ENCODE assay signal across 16 cellular contexts in genomic region chr17:17156107-17156506, GRCh38. TPM values are rescaled to one million over a fixed set of nuclear protein-coding genes. Genes with fewer than 3 reads are reported as not detected.
A peak's percentile ranks its signal among the peaks of the same experiment; 100 is the strongest.
DNase-seq lines count a peak whose midpoint lies in the region; ATAC-seq, FAIRE-seq and TF ChIP-seq lines count a peak whose summit lies in the region.
"Had no signal": no experiment of that assay in that cellular context is flagged by ENCODE, and none has a peak within 500 bp of the region (broad histone marks: within the 10 kb centered on the region; RNA-seq: fewer than 3 reads in every experiment).

No MANE protein-coding gene starts in this region.

- H3K4me2 ChIP-seq in keratinocyte (ENCODE audit: control insufficient read depth, extremely low read depth, insufficient read depth, low read depth, low read length) = peak overlapping the region; percentile 43

- in situ Hi-C loops in astrocyte of the spinal cord (cut with HindIII; ENCODE audit: low sequenced_read_pairs) = no loop called here

- TF ChIP-seq CTCF in astrocyte of the spinal cord (IDR thresholded peaks at IDR 0.05; ENCODE audit: low read depth, low read length) (no peak), keratinocyte (optimal IDR thresholded peaks at IDR 0.05 in 1 of 3, IDR thresholded peaks at IDR 0.05 in 1 of 3, conservative IDR thresholded peaks at IDR 0.05 in 1 of 3; ENCODE audit: extremely low read depth in 1 of 3, insufficient read depth in 2 of 3, low read length in 3 of 3) (no peak)

- no peak overlapping the region for H2AFZ ChIP-seq in keratinocyte (ENCODE audit: control insufficient read depth, low read length)

- DNase-seq in AG08396 (ENCODE audit: low spot score) (peak; percentile 72), HT1080 (ENCODE audit: low read depth) (peak; percentile 42), astrocyte of the spinal cord (ENCODE audit: low read depth, low spot score) (peak; percentile 77), keratinocyte (ENCODE audit: low read depth, low spot score) (no peak), SIG-M5 treated with dmso at 0.1 percent for 504 hours (lab: John Stamatoyannopoulos, UW; ENCODE audit: unreplicated experiment) (no peak), dedifferentiated amniotic fluid mesenchymal stem cell (ENCODE audit: extremely low spot score) (no peak)
- DNase-seq in activated CD8-positive, alpha-beta T cell treated with anti-CD3 and anti-CD28 coated beads, Interleukin-2, amount 10 ng/mL, durations not matched to agents 7 days and 5 days = no peak
- DNase-seq in effector CD4-positive, alpha-beta T cell = no peak
- DNase-seq: C1 segment of cervical spinal cord, cortex of kidney, mesendoderm, NCI-H226, Peyer's patch, T-helper 9 cell had no signal

- H3K4me3 Mint-ChIP-seq in activated CD8-positive, alpha-beta T cell treated with anti-CD3 and anti-CD28 coated beads, Interleukin-2, amount 10 ng/mL, durations not matched to agents 7 days and 5 days = no peak overlapping the region
- H3K4me3 Mint-ChIP-seq: activated naive CD4-positive, alpha-beta T cell treated with anti-CD3 and anti-CD28 coated beads, Interleukin-2, amount 50 U/mL, for 24 hours; stimulated activated memory B cell treated with anti-CD40 and anti-IgM and Interleukin-4, amounts not matched to agents 10 μg/mL and 1 μg/mL and 100 μg/mL, for 72 hours had no signal

- peak overlapping the region; percentile 53 for H3K27ac ChIP-seq in keratinocyte (ENCODE audit: control insufficient read depth, insufficient read depth, low read length)
- H3K27ac ChIP-seq: Peyer's patch had no signal

- peak overlapping the region; percentile 18 for H3K9ac ChIP-seq in keratinocyte (ENCODE audit: control insufficient read depth, extremely low read depth, insufficient read depth, low read length)

- ATAC-seq in activated CD8-positive, alpha-beta T cell treated with anti-CD3 and anti-CD28 coated beads, Interleukin-2, amount 10 ng/mL, durations not matched to agents 7 days and 5 days = no peak
- ATAC-seq: stimulated activated memory B cell treated with anti-CD40 and anti-IgM and Interleukin-4, amounts not matched to agents 10 μg/mL and 1 μg/mL and 100 μg/mL, for 72 hours had no signal

- POLR2A ChIA-PET in activated CD8-positive, alpha-beta T cell treated with anti-CD3 and anti-CD28 coated beads, Interleukin-2, amount 10 ng/mL, durations not matched to agents 7 days and 5 days (lab: Charles Lee) = no interaction called here

- H3K4me1 Mint-ChIP-seq in activated CD8-positive, alpha-beta T cell treated with anti-CD3 and anti-CD28 coated beads, Interleukin-2, amount 10 ng/mL, durations not matched to agents 7 days and 5 days (ENCODE audit: low read depth) = peaks cover 34% of the 10 kb centered on the region
- H3K4me1 Mint-ChIP-seq: stimulated activated memory B cell treated with anti-CD40 and anti-IgM and Interleukin-4, amounts not matched to agents 10 μg/mL and 1 μg/mL and 100 μg/mL, for 72 hours had no signal

- H3K27me3 ChIP-seq in keratinocyte (ENCODE audit: control insufficient read depth, extremely low read depth, insufficient read depth, low read length) = no peaks in the 10 kb centered on the region
- H3K27me3 ChIP-seq: Peyer's patch had no signal

- no peak overlapping the region for H3K4me3 ChIP-seq in astrocyte of the spinal cord (ENCODE audit: low read depth, low read length)
- no peak overlapping the region for H3K4me3 ChIP-seq in keratinocyte (ENCODE audit: control insufficient read depth in 2 of 3, extremely low read depth in 1 of 3, insufficient read depth in 2 of 3, low read depth in 1 of 3, low read length in 3 of 3)
- H3K4me3 ChIP-seq: Peyer's patch had no signal

- H3K9me3 Mint-ChIP-seq in activated CD8-positive, alpha-beta T cell treated with anti-CD3 and anti-CD28 coated beads, Interleukin-2, amount 10 ng/mL, durations not matched to agents 7 days and 5 days (ENCODE audit: insufficient read depth) = no peaks in the 10 kb centered on the region
- H3K9me3 Mint-ChIP-seq: activated naive CD4-positive, alpha-beta T cell treated with anti-CD3 and anti-CD28 coated beads, Interleukin-2, amount 50 U/mL, for 24 hours; stimulated activated memory B cell treated with anti-CD40 and anti-IgM and Interleukin-4, amounts not matched to agents 10 μg/mL and 1 μg/mL and 100 μg/mL, for 72 hours had no signal

- FAIRE-seq in keratinocyte (lab: Jason Lieb, UNC) = peak; percentile 86

- CTCF ChIA-PET in activated CD8-positive, alpha-beta T cell treated with anti-CD3 and anti-CD28 coated beads, Interleukin-2, amount 10 ng/mL, durations not matched to agents 7 days and 5 days (lab: Charles Lee) = interaction anchor here (0.7 to 2.5 kb wide), 11 partner anchors 9 to 141 kb away, joined by 3 to 9 read pairs (median 4); no protein-coding TSS in a partner anchor

- dilution Hi-C loops in keratinocyte (cut with MboI; ENCODE audit: extremely low pct_ligation_motif_present, low sequenced_read_pairs) = no loop called here

- H3K9me1 ChIP-seq in keratinocyte (ENCODE audit: control insufficient read depth, extremely low read depth, insufficient read depth, low read length) = peaks cover 7% of the 10 kb centered on the region

- no peaks in the 10 kb centered on the region for H3K9me3 ChIP-seq in keratinocyte (ENCODE audit: control insufficient read depth, low read depth, low read length)
- H3K9me3 ChIP-seq: Peyer's patch had no signal

- H3K4me1 ChIP-seq in keratinocyte (ENCODE audit: control insufficient read depth, extremely low read depth, insufficient read depth, low read length) = peaks cover 46% of the 10 kb centered on the region
- H3K4me1 ChIP-seq: Peyer's patch had no signal

- no peak overlapping the region for H3K27ac Mint-ChIP-seq in activated CD8-positive, alpha-beta T cell treated with anti-CD3 and anti-CD28 coated beads, Interleukin-2, amount 10 ng/mL, durations not matched to agents 7 days and 5 days
- H3K27ac Mint-ChIP-seq: stimulated activated memory B cell treated with anti-CD40 and anti-IgM and Interleukin-4, amounts not matched to agents 10 μg/mL and 1 μg/mL and 100 μg/mL, for 72 hours had no signal

- H3K27me3 Mint-ChIP-seq in activated CD8-positive, alpha-beta T cell treated with anti-CD3 and anti-CD28 coated beads, Interleukin-2, amount 10 ng/mL, durations not matched to agents 7 days and 5 days (ENCODE audit: low read depth) = no peaks in the 10 kb centered on the region
- H3K27me3 Mint-ChIP-seq: activated naive CD4-positive, alpha-beta T cell treated with anti-CD3 and anti-CD28 coated beads, Interleukin-2, amount 50 U/mL, for 24 hours; stimulated activated memory B cell treated with anti-CD40 and anti-IgM and Interleukin-4, amounts not matched to agents 10 μg/mL and 1 μg/mL and 100 μg/mL, for 72 hours had no signal

- peaks cover 2% of the 10 kb centered on the region for H3K79me2 ChIP-seq in keratinocyte (ENCODE audit: control insufficient read depth, insufficient read depth, low read length)

- H3K36me3 Mint-ChIP-seq in activated CD8-positive, alpha-beta T cell treated with anti-CD3 and anti-CD28 coated beads, Interleukin-2, amount 10 ng/mL, durations not matched to agents 7 days and 5 days (ENCODE audit: low read depth) = peaks cover 65% of the 10 kb centered on the region

- H3K36me3 ChIP-seq in keratinocyte (ENCODE audit: control insufficient read depth in 2 of 2, extremely low read depth in 1 of 2, insufficient read depth in 2 of 2, low read length in 2 of 2) = peaks cover 51 to 54% of the 10 kb centered on the region in 2 experiments

- peaks cover 6% of the 10 kb centered on the region for H4K20me1 ChIP-seq in keratinocyte (ENCODE audit: control insufficient read depth, extremely low read depth, insufficient read depth, low read length)

RNA-seq across cellular contexts. Expression of gene PLD6, which starts 50.0 kb away (rescaled TPM):
- not detected in 2 replicates for total RNA-seq in HT1080 (2014; rRNA removed; shearing (Covaris generic))
- 0.07 TPM in 1 of 2 replicates, not detected in the other for polyA plus RNA-seq in HT1080 (2015; cell fraction: cytosol; rRNA removed)
- 0.23 and 0.32 TPM in 2 replicates for polyA plus RNA-seq in HT1080 (2015; cell fraction: nucleus; rRNA removed)
- 0.99 to 1.6 TPM (median 1.2 TPM) in 3 replicates for polyA plus RNA-seq in keratinocyte
- polyA plus RNA-seq in keratinocyte (2011; ENCODE audit: low read depth) = 0.27 TPM
- 0.98 and 1.1 TPM in 2 replicates for polyA plus RNA-seq in keratinocyte (2011; cell fraction: cytosol; rRNA removed)
- 1.5 and 1.7 TPM in 2 replicates for polyA plus RNA-seq in keratinocyte (2011; cell fraction: nucleus; rRNA removed)
- 1.2 and 2.7 TPM in 2 replicates for polyA plus RNA-seq in keratinocyte (2012; ENCODE audit: low replicate concordance)
- 0.59 to 1.6 TPM (median 0.82 TPM) in 3 replicates for polyA minus RNA-seq in keratinocyte
- polyA minus RNA-seq in keratinocyte (2011; cell fraction: cytosol; rRNA and poly(A)+ RNA removed) = 0.77 TPM
- polyA minus RNA-seq in keratinocyte (2011; cell fraction: nucleus; rRNA and poly(A)+ RNA removed) = 0.70 and 0.74 TPM in 2 replicates
- total RNA-seq in activated CD8-positive, alpha-beta T cell treated with anti-CD3 and anti-CD28 coated beads, Interleukin-2, amount 10 ng/mL, durations not matched to agents 7 days and 5 days = 1 to 10 TPM; 3.8 to 4.2 TPM

Comparison
In these comparisons a context has a peak if more than half of its experiments do, and no peak if none do; other contexts are left out.
1. DNase-seq: peak in AG08396 (single experiment), HT1080 (single experiment) and astrocyte of the spinal cord (single experiment); none in keratinocyte (single experiment), activated CD8-positive, alpha-beta T cell treated with anti-CD3 and anti-CD28 coated beads, Interleukin-2, amount 10 ng/mL, durations not matched to agents 7 days and 5 days (single experiment), effector CD4-positive, alpha-beta T cell (single experiment), SIG-M5 treated with dmso at 0.1 percent for 504 hours (single experiment) and dedifferentiated amniotic fluid mesenchymal stem cell (single experiment).